In the genomic region with DNA sequence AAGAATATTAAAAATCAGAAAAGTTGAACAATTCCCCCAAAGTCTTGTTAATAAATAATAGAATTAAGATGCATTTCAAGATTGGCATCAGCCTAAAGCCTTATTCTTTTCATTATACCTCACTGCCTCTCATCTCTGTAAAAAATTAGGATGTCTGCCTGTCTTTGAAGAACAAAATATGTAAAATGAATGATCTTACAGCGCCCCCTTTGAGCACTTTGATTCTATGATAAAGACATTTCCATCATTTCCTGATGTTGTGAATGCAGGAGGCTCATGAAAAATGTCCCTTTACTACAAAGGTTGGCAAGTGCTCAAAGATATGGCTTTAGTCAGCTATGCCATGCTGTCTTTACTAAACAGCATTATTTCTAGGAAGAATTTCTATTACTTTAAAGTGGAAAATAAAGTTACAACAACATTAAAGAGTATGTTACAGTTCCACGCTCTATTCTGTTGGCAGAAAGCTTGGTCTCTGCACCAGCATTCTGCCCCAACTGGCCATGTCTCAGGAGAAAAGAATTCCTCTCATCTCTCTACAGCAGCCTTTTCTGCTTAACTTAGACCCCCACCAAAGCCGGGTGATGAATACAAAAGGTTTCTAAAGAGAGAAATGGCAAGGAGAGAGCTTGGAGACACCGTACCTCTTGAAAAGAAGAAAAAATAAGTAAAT, we compare ENCODE assay signal across 9 cellular contexts.
DNase-seq lines count a peak whose midpoint lies in the region; ATAC-seq and TF ChIP-seq lines count a peak whose summit lies in the region.
"Had no signal": no experiment of that assay in that cellular context is flagged by ENCODE, and none has a peak within 500 bp of the region (broad histone marks: within the 10 kb centered on the region; RNA-seq: fewer than 3 reads in every experiment).

No MANE protein-coding gene starts in this region.

- H2BK120ac ChIP-seq in mesendoderm (ENCODE audit: low read depth, low read length) = no peak overlapping the region

- H4K5ac ChIP-seq in mesendoderm (ENCODE audit: low read length) = no peak overlapping the region

- H3K27me3 Mint-ChIP-seq in activated T-helper 1 cell treated with anti-CD3 and anti-CD28 coated beads, Interleukin-12 subunit alpha, Interleukin-12 subunit beta, Interleukin-2, Interleukin-4 antibody, amounts not matched to agents 30 ng/mL and 10 ng/mL and 1 ng/mL, durations not matched to agents 14 hours and 24 hours and 36 hours (ENCODE audit: insufficient read depth) = peaks cover 5% of the 10 kb centered on the region

- H3K9ac ChIP-seq in DND-41 (ENCODE audit: low read depth, low read length) (no peak overlapping the region), mesendoderm (ENCODE audit: low read length) (no peak overlapping the region)

- no peak overlapping the region for H4K8ac ChIP-seq in mesendoderm (ENCODE audit: low read depth, low read length)

- no peak for DNase-seq in DND-41
- peak; percentile 78 for DNase-seq in LHCN-M2 (ENCODE audit: low read depth)
- DNase-seq in ascending aorta (ENCODE audit: low spot score in 2 of 2) = no peak
- DNase-seq in mesendoderm = peak; percentile 28
- DNase-seq in NCI-H146 treated with DMSO at 0.1 percent for 48 hours (lab: John Stamatoyannopoulos, UW; ENCODE audit: unreplicated experiment) = no peak
- no peak for DNase-seq in activated T-helper 1 cell treated with anti-CD3 and anti-CD28 coated beads, Interleukin-12 subunit alpha, Interleukin-12 subunit beta, Interleukin-2, Interleukin-4 antibody, amounts not matched to agents 30 ng/mL and 10 ng/mL and 1 ng/mL, durations not matched to agents 14 hours and 24 hours and 36 hours (ENCODE audit: low spot score)
- DNase-seq in activated CD4-positive, alpha-beta T cell treated with anti-CD3 and anti-CD28 coated beads, Interleukin-2, amount 50 U/mL, for 48 hours = no peak
- DNase-seq: effector CD4-positive, alpha-beta T cell had no signal

- no peaks in the 10 kb centered on the region for H3K9me3 Mint-ChIP-seq in activated T-helper 1 cell treated with anti-CD3 and anti-CD28 coated beads, Interleukin-12 subunit alpha, Interleukin-12 subunit beta, Interleukin-2, Interleukin-4 antibody, amounts not matched to agents 30 ng/mL and 10 ng/mL and 1 ng/mL, durations not matched to agents 14 hours and 24 hours and 36 hours

- no peak overlapping the region for H3K4ac ChIP-seq in mesendoderm (ENCODE audit: low read depth, low read length)

- no peak overlapping the region for H3K27ac Mint-ChIP-seq in activated T-helper 1 cell treated with anti-CD3 and anti-CD28 coated beads, Interleukin-12 subunit alpha, Interleukin-12 subunit beta, Interleukin-2, Interleukin-4 antibody, amounts not matched to agents 30 ng/mL and 10 ng/mL and 1 ng/mL, durations not matched to agents 14 hours and 24 hours and 36 hours

- no peak overlapping the region for H3K18ac ChIP-seq in mesendoderm (ENCODE audit: low read length)

- H3K79me1 ChIP-seq in mesendoderm (ENCODE audit: low read length) = no peaks in the 10 kb centered on the region

- H3K4me3 Mint-ChIP-seq in activated T-helper 1 cell treated with anti-CD3 and anti-CD28 coated beads, Interleukin-12 subunit alpha, Interleukin-12 subunit beta, Interleukin-2, Interleukin-4 antibody, amounts not matched to agents 30 ng/mL and 10 ng/mL and 1 ng/mL, durations not matched to agents 14 hours and 24 hours and 36 hours = no peak overlapping the region

- no peak overlapping the region for H3K27ac ChIP-seq in DND-41 (ENCODE audit: low read length)
- peak overlapping the region; percentile 76 to 77 for H3K27ac ChIP-seq in ascending aorta
- H3K27ac ChIP-seq in mesendoderm (ENCODE audit: low read depth, low read length) = no peak overlapping the region

- H3K9me3 ChIP-seq in DND-41 (ENCODE audit: insufficient read depth, low read length, severe bottlenecking) = no peaks in the 10 kb centered on the region
- H3K9me3 ChIP-seq in ascending aorta = no peaks in the 10 kb centered on the region

- no peak overlapping the region for H2BK5ac ChIP-seq in mesendoderm (ENCODE audit: low read length)

- no peaks in the 10 kb centered on the region for H4K20me1 ChIP-seq in DND-41 (ENCODE audit: insufficient read depth, low read length)

- H3K79me2 ChIP-seq in DND-41 (ENCODE audit: insufficient read depth, low read length) (no peaks in the 10 kb centered on the region), mesendoderm (ENCODE audit: control insufficient read depth, insufficient read depth, low read length) (no peaks in the 10 kb centered on the region)

- no peak overlapping the region for H3K56ac ChIP-seq in mesendoderm (ENCODE audit: low read length)

- intact Hi-C loops in ascending aorta (cut with DNase I) = loop anchor here (2.0 to 10.0 kb wide), 5 partner anchors 267 to 871 kb away; partner anchors contain the start of genes HELB, LEMD3 and MSRB3
- intact Hi-C loops in activated T-helper 1 cell treated with anti-CD3 and anti-CD28 coated beads, Interleukin-12 subunit alpha, Interleukin-12 subunit beta, Interleukin-2, Interleukin-4 antibody, amounts not matched to agents 30 ng/mL and 10 ng/mL and 1 ng/mL, durations not matched to agents 14 hours and 24 hours and 36 hours (cut with micrococcal nuclease) = no loop called here

- no peaks in the 10 kb centered on the region for H3K36me3 Mint-ChIP-seq in activated T-helper 1 cell treated with anti-CD3 and anti-CD28 coated beads, Interleukin-12 subunit alpha, Interleukin-12 subunit beta, Interleukin-2, Interleukin-4 antibody, amounts not matched to agents 30 ng/mL and 10 ng/mL and 1 ng/mL, durations not matched to agents 14 hours and 24 hours and 36 hours (ENCODE audit: low read depth)

- no peaks in the 10 kb centered on the region for H3K4me1 ChIP-seq in DND-41 (ENCODE audit: insufficient read depth, low read length)
- peaks cover 0 to 16% of the 10 kb centered on the region in 2 donors for H3K4me1 ChIP-seq in ascending aorta
- H3K4me1 ChIP-seq in mesendoderm (ENCODE audit: control insufficient read depth, low read depth, low read length) = no peaks in the 10 kb centered on the region

- H3K4me1 Mint-ChIP-seq in activated T-helper 1 cell treated with anti-CD3 and anti-CD28 coated beads, Interleukin-12 subunit alpha, Interleukin-12 subunit beta, Interleukin-2, Interleukin-4 antibody, amounts not matched to agents 30 ng/mL and 10 ng/mL and 1 ng/mL, durations not matched to agents 14 hours and 24 hours and 36 hours (ENCODE audit: low read depth) = no peaks in the 10 kb centered on the region

- peaks cover 10% of the 10 kb centered on the region for H3K27me3 ChIP-seq in DND-41 (ENCODE audit: insufficient read depth, low read length, poor library complexity)
- no peaks in the 10 kb centered on the region for H3K27me3 ChIP-seq in ascending aorta
- H3K27me3 ChIP-seq in mesendoderm (ENCODE audit: insufficient read depth, low read length, poor library complexity) = no peaks in the 10 kb centered on the region

- H2BK15ac ChIP-seq in mesendoderm (replicated peaks; ENCODE audit: low read depth) = no peak overlapping the region

- ATAC-seq in DND-41 (ENCODE audit: insufficient read depth, low read depth) (no peak), GM21619 (IDR thresholded peaks at IDR 0.05; ENCODE audit: unreplicated experiment) (no peak)

- H3K23ac ChIP-seq in mesendoderm (ENCODE audit: low read length) = no peak overlapping the region

- no CpG with 5 or more reads among the region's 4 CpGs for WGBS in mesendoderm (ENCODE audit: extremely low coverage, insufficient coverage, low lambda C conversion rate)

- H2AFZ ChIP-seq in DND-41 (ENCODE audit: low read depth, low read length) = no peak overlapping the region

- H2AK5ac ChIP-seq in mesendoderm (ENCODE audit: low read length) = no peak overlapping the region

- TF ChIP-seq CTCF in DND-41 (IDR thresholded peaks at IDR 0.05; ENCODE audit: borderline replicate concordance, extremely low read depth, low read length, poor library complexity, severe bottlenecking) = peak; percentile 40
- peak in 2 of 3 experiments; percentile 16 to 40 for TF ChIP-seq CTCF in ascending aorta (IDR thresholded peaks at IDR 0.05)

- no peak overlapping the region for H3K4me2 ChIP-seq in DND-41 (ENCODE audit: insufficient read depth, low read length)
- no peak overlapping the region for H3K4me2 ChIP-seq in mesendoderm (ENCODE audit: low read length)

- no peak overlapping the region for H3K4me3 ChIP-seq in DND-41 (ENCODE audit: low read depth in 1 of 2, low read length in 2 of 2)
- no peak overlapping the region for H3K4me3 ChIP-seq in ascending aorta
- no peak overlapping the region for H3K4me3 ChIP-seq in mesendoderm (ENCODE audit: low read length)

- H3K36me3 ChIP-seq in DND-41 (ENCODE audit: insufficient read depth, low read length) = no peaks in the 10 kb centered on the region
- no peaks in the 10 kb centered on the region for H3K36me3 ChIP-seq in ascending aorta
- no peaks in the 10 kb centered on the region for H3K36me3 ChIP-seq in mesendoderm (ENCODE audit: control insufficient read depth, insufficient read depth, low read length)

Comparison
In these comparisons a context has a peak if more than half of its experiments do, and no peak if none do; other contexts are left out.
1. DNase-seq: peak in LHCN-M2 (single experiment) and mesendoderm (single experiment); none in DND-41 (single experiment), ascending aorta (0 of 2), NCI-H146 treated with DMSO at 0.1 percent for 48 hours (single experiment), activated T-helper 1 cell treated with anti-CD3 and anti-CD28 coated beads, Interleukin-12 subunit alpha, Interleukin-12 subunit beta, Interleukin-2, Interleukin-4 antibody, amounts not matched to agents 30 ng/mL and 10 ng/mL and 1 ng/mL, durations not matched to agents 14 hours and 24 hours and 36 hours (single experiment) and activated CD4-positive, alpha-beta T cell treated with anti-CD3 and anti-CD28 coated beads, Interleukin-2, amount 50 U/mL, for 48 hours (0 of 2).
2. H3K27ac ChIP-seq: peak in ascending aorta (2 of 2); none in DND-41 (single experiment) and mesendoderm (single experiment).